Comparison of ENCODE assay signal across 1 cellular context in genomic region chrX:18652636-18653035, GRCh38.
TF ChIP-seq lines count a peak whose summit lies in the region.

No MANE protein-coding gene starts in this region.

TF ChIP-seq in SK-N-SH treated with all-trans-retinoic acid at 6 μM for 48 hours, 23 proteins besides CTCF, POLR2A, EP300 and RAD21 (continued from another document):
- TF ChIP-seq, protein P1, sequence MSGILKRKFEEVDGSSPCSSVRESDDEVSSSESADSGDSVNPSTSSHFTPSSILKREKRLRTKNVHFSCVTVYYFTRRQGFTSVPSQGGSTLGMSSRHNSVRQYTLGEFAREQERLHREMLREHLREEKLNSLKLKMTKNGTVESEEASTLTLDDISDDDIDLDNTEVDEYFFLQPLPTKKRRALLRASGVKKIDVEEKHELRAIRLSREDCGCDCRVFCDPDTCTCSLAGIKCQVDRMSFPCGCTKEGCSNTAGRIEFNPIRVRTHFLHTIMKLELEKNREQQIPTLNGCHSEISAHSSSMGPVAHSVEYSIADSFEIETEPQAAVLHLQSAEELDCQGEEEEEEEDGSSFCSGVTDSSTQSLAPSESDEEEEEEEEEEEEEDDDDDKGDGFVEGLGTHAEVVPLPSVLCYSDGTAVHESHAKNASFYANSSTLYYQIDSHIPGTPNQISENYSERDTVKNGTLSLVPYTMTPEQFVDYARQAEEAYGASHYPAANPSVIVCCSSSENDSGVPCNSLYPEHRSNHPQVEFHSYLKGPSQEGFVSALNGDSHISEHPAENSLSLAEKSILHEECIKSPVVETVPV (CRISPR knock-in tag; IDR thresholded peaks at IDR 0.05), result no peak
- TF ChIP-seq POU6F1 (CRISPR knock-in tag; IDR thresholded peaks at IDR 0.05; ENCODE audit: borderline replicate concordance, low read depth), result no peak
